In the genomic region with DNA sequence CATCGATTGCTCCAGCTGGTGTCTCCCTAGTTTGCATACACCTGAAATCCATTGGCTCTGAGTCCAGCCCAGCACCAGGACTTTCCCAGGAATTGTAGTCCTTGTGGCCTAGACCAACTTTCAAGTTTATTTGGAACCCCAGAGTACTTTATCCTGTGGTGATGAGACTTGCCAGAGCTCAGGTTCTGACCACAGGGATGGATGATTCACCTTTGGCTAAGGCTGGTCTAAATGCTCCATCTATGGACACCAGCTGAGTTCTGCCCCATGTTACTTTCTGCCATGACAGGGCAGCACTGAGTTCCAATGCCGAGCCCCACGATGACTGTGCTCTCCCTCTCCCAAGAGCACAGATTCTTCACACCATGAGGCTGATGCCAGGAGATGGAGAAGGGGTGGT, we compare ENCODE assay signal across 29 cellular contexts. TPM values are rescaled to one million over a fixed set of nuclear protein-coding genes. Genes with fewer than 3 reads are reported as not detected.
"Had no signal": no experiment of that assay in that cellular context is flagged by ENCODE, and none has a peak within 500 bp of the region (broad histone marks: within the 10 kb centered on the region; RNA-seq: fewer than 3 reads in every experiment).

No MANE protein-coding gene starts in this region.

- ATAC-seq: activated CD4-positive, alpha-beta T cell treated with anti-CD3 and anti-CD28 coated beads for 36 hours; activated CD8-positive, alpha-beta T cell treated with anti-CD3 and anti-CD28 coated beads, Interleukin-2, amount 10 ng/mL, durations not matched to agents 7 days and 5 days; PC-3; SK-N-SH treated with all-trans-retinoic acid at 6 μM for 48 hours; T-cell; T-helper 17 cell had no signal

- H3K4me1 ChIP-seq: Peyer's patch had no signal

- H3K36me3 ChIP-seq: Peyer's patch, WERI-Rb-1 had no signal

- H3K27ac ChIP-seq: Peyer's patch, WERI-Rb-1 had no signal

- H3K4me3 ChIP-seq: Peyer's patch had no signal

- DNase-seq: activated CD4-positive, alpha-beta T cell treated with anti-CD3 and anti-CD28 coated beads for 36 hours; activated CD4-positive, alpha-beta T cell treated with anti-CD3 and anti-CD28 coated beads, Interleukin-2, amount 10 ng/mL, durations not matched to agents 7 days and 5 days; activated CD4-positive, alpha-beta T cell treated with anti-CD3 and anti-CD28 coated beads, Interleukin-2, amount 50 U/mL, for 48 hours; activated CD8-positive, alpha-beta T cell treated with anti-CD3 and anti-CD28 coated beads, Interleukin-2, amount 10 ng/mL, durations not matched to agents 7 days and 5 days; activated gamma-delta T cell; activated naive CD4-positive, alpha-beta T cell treated with Interleukin-2 at 50 U/mL for 16 hours; activated naive CD8-positive, alpha-beta T cell treated with anti-CD3 and anti-CD28 coated beads, Interleukin-2, amount 10 ng/mL, durations not matched to agents 7 days and 5 days; activated T-cell treated with anti-CD3 and anti-CD28 coated beads, Interleukin-2, amount 50 U/mL, for 24 hours; central memory CD4-positive, alpha-beta T cell; KBM-7; MM.1S; MV-4-11; NCI-H1092; NCI-H146; NCI-H187; NCI-H2029 treated with DMSO at 0.1 percent for 48 hours; NCI-H2171 treated with DMSO at 0.1 percent for 48 hours; NCI-H2227 treated with DMSO at 0.1 percent for 48 hours; NCI-H446; NCI-H510A treated with DMSO at 0.1 percent for 48 hours; PC-3; Peyer's patch; RPMI8226; SIG-M5; T-cell; T-helper 17 cell; WERI-Rb-1 had no signal

- H3K27me3 ChIP-seq: Peyer's patch had no signal

- H3K9me3 ChIP-seq: Peyer's patch had no signal

RNA-seq across cellular contexts. Expression of a gene that starts 17.3 kb away (rescaled TPM):
- total RNA-seq: PC-3 had no signal

RNA-seq across cellular contexts. Expression of a gene that starts 24.0 kb away (rescaled TPM):
- total RNA-seq: PC-3, SK-MEL-5 had no signal
